In genomic region chr4:153465583-153465921, GRCh38 we compare ENCODE assay signal across 1 cellular context.
TF ChIP-seq lines count a peak whose summit lies in the region.

No MANE protein-coding gene starts in this region.

TF ChIP-seq in K562, 482 proteins besides CTCF, POLR2A, EP300 and RAD21 (continued from another document):
- no peak for TF ChIP-seq ZNF280B (CRISPR knock-in tag; IDR thresholded peaks at IDR 0.05)
- TF ChIP-seq MITF (IDR thresholded peaks at IDR 0.05): no peak
- TF ChIP-seq NRF1 (conservative IDR thresholded peaks at IDR 0.05 in 1 of 2, IDR thresholded peaks at IDR 0.05 in 1 of 2): no peak
- no peak for TF ChIP-seq NCOA6 (IDR thresholded peaks at IDR 0.05)
- no peak for TF ChIP-seq ZNF57 (CRISPR knock-in tag; IDR thresholded peaks at IDR 0.05)
- TF ChIP-seq FOXA3 (CRISPR knock-in tag; conservative IDR thresholded peaks at IDR 0.05 in 1 of 2, IDR thresholded peaks at IDR 0.05 in 1 of 2): peak in 1 of 2 experiments; percentile 21; a peak in 1 of 4 replicates
- 0 out of 2 replicates have a peak, but pooled peaks have one; percentile 26 for TF ChIP-seq HDAC2 (IDR thresholded peaks at IDR 0.05)
- no peak for TF ChIP-seq JUND (IDR thresholded peaks at IDR 0.05; ENCODE audit: borderline replicate concordance, low read depth, low read length)
- TF ChIP-seq JUND (tag; IDR thresholded peaks at IDR 0.05; ENCODE audit: borderline replicate concordance, low read depth, low read length): no peak
- TF ChIP-seq TAF1 (IDR thresholded peaks at IDR 0.05; ENCODE audit: control insufficient read depth, extremely low read depth, insufficient read depth, low read length, severe bottlenecking): no peak
- TF ChIP-seq CBFA2T2 (conservative IDR thresholded peaks at IDR 0.05): no peak
- no peak for TF ChIP-seq ZNF780A (CRISPR knock-in tag; IDR thresholded peaks at IDR 0.05)
- TF ChIP-seq DMBX1 (CRISPR knock-in tag; IDR thresholded peaks at IDR 0.05; ENCODE audit: borderline replicate concordance): no peak
- TF ChIP-seq ADNP (tag; IDR thresholded peaks at IDR 0.05): no peak
- TF ChIP-seq, protein P1, sequence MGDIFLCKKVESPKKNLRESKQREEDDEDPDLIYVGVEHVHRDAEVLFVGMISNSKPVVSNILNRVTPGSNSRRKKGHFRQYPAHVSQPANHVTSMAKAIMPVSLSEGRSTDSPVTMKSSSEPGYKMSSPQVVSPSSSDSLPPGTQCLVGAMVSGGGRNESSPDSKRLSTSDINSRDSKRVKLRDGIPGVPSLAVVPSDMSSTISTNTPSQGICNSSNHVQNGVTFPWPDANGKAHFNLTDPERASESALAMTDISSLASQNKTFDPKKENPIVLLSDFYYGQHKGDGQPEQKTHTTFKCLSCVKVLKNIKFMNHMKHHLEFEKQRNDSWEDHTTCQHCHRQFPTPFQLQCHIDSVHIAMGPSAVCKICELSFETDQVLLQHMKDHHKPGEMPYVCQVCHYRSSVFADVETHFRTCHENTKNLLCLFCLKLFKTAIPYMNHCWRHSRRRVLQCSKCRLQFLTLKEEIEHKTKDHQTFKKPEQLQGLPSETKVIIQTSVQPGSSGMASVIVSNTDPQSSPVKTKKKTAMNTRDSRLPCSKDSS (IDR thresholded peaks at IDR 0.05; ENCODE audit: low read depth, partially characterized antibody): no peak
- no peak for TF ChIP-seq NCOA2 (IDR thresholded peaks at IDR 0.05; ENCODE audit: partially characterized antibody in 2 of 2)
- no peak; the same call in 1 of the 2 replicates for TF ChIP-seq RNF2 (IDR thresholded peaks at IDR 0.05)
- TF ChIP-seq NFIX (CRISPR knock-in tag; IDR thresholded peaks at IDR 0.05; ENCODE audit: low read depth): no peak
- no peak for TF ChIP-seq STAT5A (IDR thresholded peaks at IDR 0.05; ENCODE audit: borderline replicate concordance, low read length)
- no peak for TF ChIP-seq ZFX (CRISPR knock-in tag; IDR thresholded peaks at IDR 0.05)
- no peak for TF ChIP-seq MEIS2 (IDR thresholded peaks at IDR 0.05; ENCODE audit: partially characterized antibody)
- no peak for TF ChIP-seq GATAD2B (IDR thresholded peaks at IDR 0.05; ENCODE audit: borderline replicate concordance)
- TF ChIP-seq, protein P2, sequence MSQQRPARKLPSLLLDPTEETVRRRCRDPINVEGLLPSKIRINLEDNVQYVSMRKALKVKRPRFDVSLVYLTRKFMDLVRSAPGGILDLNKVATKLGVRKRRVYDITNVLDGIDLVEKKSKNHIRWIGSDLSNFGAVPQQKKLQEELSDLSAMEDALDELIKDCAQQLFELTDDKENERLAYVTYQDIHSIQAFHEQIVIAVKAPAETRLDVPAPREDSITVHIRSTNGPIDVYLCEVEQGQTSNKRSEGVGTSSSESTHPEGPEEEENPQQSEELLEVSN (IDR thresholded peaks at IDR 0.05; ENCODE audit: borderline replicate concordance in 1 of 2, extremely low read depth in 1 of 2, insufficient read depth in 1 of 2, insufficient read length in 1 of 2, low read depth in 1 of 2, low read length in 1 of 2, poor library complexity in 1 of 2, severe bottlenecking in 1 of 2): no peak
- no peak for TF ChIP-seq TGIF2 (CRISPR knock-in tag; IDR thresholded peaks at IDR 0.05)
- TF ChIP-seq CAMTA2 (CRISPR knock-in tag; conservative IDR thresholded peaks at IDR 0.05): no peak
- no peak for TF ChIP-seq ZBTB5 (IDR thresholded peaks at IDR 0.05)
- no peak for TF ChIP-seq ZNF263 (CRISPR knock-in tag; IDR thresholded peaks at IDR 0.05; ENCODE audit: borderline replicate concordance)
- TF ChIP-seq ZNF318 (IDR thresholded peaks at IDR 0.05; ENCODE audit: borderline replicate concordance in 1 of 2, low read depth in 1 of 2): no peak
- no peak for TF ChIP-seq HINFP (tag; conservative IDR thresholded peaks at IDR 0.05; ENCODE audit: low read depth)
- no peak for TF ChIP-seq NCOA4 (IDR thresholded peaks at IDR 0.05; ENCODE audit: partially characterized antibody)
- TF ChIP-seq CSDE1 (IDR thresholded peaks at IDR 0.05): no peak
- no peak for TF ChIP-seq ETS2 (tag; IDR thresholded peaks at IDR 0.05; ENCODE audit: borderline replicate concordance, poor library complexity, severe bottlenecking)
- TF ChIP-seq ZNF511 (CRISPR knock-in tag; IDR thresholded peaks at IDR 0.05): peak; percentile 86
- TF ChIP-seq TCF7 (IDR thresholded peaks at IDR 0.05; ENCODE audit: borderline replicate concordance): no peak
- TF ChIP-seq ZNF324 (CRISPR knock-in tag; IDR thresholded peaks at IDR 0.05): no peak
- TF ChIP-seq EGR1 (conservative IDR thresholded peaks at IDR 0.05): no peak
- TF ChIP-seq CREB3 (tag; conservative IDR thresholded peaks at IDR 0.05; ENCODE audit: low read depth): no peak
- no peak for TF ChIP-seq ZNF740 (CRISPR knock-in tag; IDR thresholded peaks at IDR 0.05)
- TF ChIP-seq ZNF740 (tag; IDR thresholded peaks at IDR 0.05): no peak
- TF ChIP-seq NFRKB (IDR thresholded peaks at IDR 0.05; ENCODE audit: low read depth): peak; percentile 57; the same call in 1 of the 2 replicates
- TF ChIP-seq TEAD1 (CRISPR knock-in tag; IDR thresholded peaks at IDR 0.05): no peak
